ENCODE assay signal across 15 cellular contexts in the genomic region with DNA sequence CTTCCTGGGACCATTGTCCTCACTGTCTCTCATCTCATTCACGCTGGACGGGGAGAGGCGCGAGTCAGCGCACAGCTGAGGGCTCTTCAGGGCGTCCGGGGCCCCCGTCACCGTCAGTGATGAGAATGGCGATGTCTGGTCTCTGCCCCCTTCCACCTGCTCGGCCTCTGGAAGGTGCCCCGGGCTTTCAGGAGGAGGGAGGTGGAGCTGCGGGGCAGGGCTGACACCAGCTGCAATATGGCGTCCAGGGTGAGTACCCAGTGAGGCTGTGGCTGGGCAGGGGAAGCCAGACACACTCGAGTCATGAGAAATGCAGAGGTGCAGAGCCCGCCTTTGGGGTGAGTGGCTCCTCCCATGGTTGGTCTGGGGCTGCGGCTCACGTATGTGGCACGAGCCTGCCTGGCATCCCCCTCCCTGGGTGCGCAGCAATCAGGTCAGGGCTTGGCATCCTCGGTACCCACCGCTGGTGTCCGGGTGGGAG.
"Had no signal": no experiment of that assay in that cellular context is flagged by ENCODE, and none has a peak within 500 bp of the region (broad histone marks: within the 10 kb centered on the region; RNA-seq: fewer than 3 reads in every experiment).

No MANE protein-coding gene starts in this region.

- H3K36me3 ChIP-seq: colonic mucosa, thoracic aorta had no signal

- ATAC-seq: activated CD4-positive, alpha-beta T cell treated with anti-CD3 and anti-CD28 coated beads for 36 hours; activated naive CD4-positive, alpha-beta T cell treated with anti-CD3 and anti-CD28 coated beads, Interleukin-2, amount 50 U/mL, for 72 hours; gastroesophageal sphincter had no signal

- H3K79me2 ChIP-seq: hepatocyte, parathyroid adenoma had no signal

- H3K27me3 ChIP-seq: colonic mucosa, gastroesophageal sphincter, hepatocyte had no signal

- FAIRE-seq: endometrium, small intestine, urothelium cell line had no signal

- H3K4me2 ChIP-seq: hepatocyte had no signal

- H3K4me1 ChIP-seq: colonic mucosa, parathyroid adenoma had no signal

- H3K9ac ChIP-seq: parathyroid adenoma had no signal

- H3K9me3 ChIP-seq: colonic mucosa, gastroesophageal sphincter, thoracic aorta had no signal

- H2AFZ ChIP-seq: hepatocyte, parathyroid adenoma had no signal

- H3K27ac ChIP-seq: colonic mucosa, gastroesophageal sphincter, hepatocyte, parathyroid adenoma, thoracic aorta had no signal

- H3K4me3 ChIP-seq: colonic mucosa, gastroesophageal sphincter, hepatocyte, thoracic aorta had no signal

- DNase-seq: activated CD4-positive, alpha-beta memory T cell treated with anti-CD3 and anti-CD28 coated beads, Interleukin-2, amount 10 ng/mL, durations not matched to agents 7 days and 5 days; activated CD4-positive, alpha-beta T cell treated with anti-CD3 and anti-CD28 coated beads for 36 hours; activated gamma-delta T cell; activated T-cell treated with anti-CD3 and anti-CD28 coated beads, Interleukin-2, amount 50 U/mL, for 48 hours; caudate nucleus; colonic mucosa; islet precursor cell had no signal
